ENCODE assay signal across 8 cellular contexts in the genomic region with DNA sequence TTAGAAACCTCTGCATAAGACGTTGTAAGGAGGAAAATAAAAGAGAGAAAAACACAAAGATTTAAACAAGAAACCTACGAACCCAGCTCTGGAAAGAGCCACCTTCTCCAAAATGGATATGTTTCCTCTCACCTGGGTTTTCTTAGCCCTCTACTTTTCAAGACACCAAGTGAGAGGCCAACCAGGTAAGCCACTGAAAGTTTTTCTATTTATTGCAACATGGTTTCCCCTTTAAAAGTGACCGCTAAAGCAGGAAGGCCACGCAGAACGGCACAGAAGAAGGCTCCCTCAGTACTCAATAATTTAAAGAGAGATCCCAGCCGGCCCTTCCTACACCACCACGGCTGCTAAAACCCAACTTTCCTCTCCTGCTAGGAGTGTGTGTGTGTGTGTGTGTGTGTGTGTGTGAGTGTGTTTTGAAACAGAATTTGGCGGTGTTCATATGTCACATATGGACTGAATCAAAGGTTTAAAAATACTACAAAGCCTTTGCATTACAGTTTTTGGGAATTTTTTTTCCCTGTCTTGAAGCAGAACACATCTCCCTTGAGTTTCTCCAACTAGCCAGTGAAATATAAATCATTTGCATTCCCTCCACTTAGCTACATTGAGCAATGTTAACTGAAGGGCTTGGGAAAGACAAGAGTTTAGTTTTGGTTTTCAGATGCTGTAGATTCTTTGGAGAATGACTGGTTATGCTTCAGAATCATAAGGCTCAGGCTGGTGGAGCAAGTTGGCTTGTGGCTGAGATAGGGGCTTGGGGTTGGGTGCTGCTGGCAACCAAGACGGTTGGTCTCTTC. TPM values are rescaled to one million over a fixed set of nuclear protein-coding genes. Genes with fewer than 3 reads are reported as not detected.
DNase-seq lines count a peak whose midpoint lies in the region; ATAC-seq and TF ChIP-seq lines count a peak whose summit lies in the region.

No MANE protein-coding gene starts in this region.

- H3K36me3 ChIP-seq in adrenal gland (replicated peaks in 1 of 2) (no peaks in the 10 kb centered on the region), left lung (no peaks in the 10 kb centered on the region), transverse colon (no peaks in the 10 kb centered on the region)

- H3K4me3 Mint-ChIP-seq in activated naive CD4-positive, alpha-beta T cell treated with anti-CD3 and anti-CD28 coated beads for 36 hours = peak overlapping the region; percentile 80

- no peaks in the 10 kb centered on the region for H3K27me3 ChIP-seq in adrenal gland
- peaks cover 0 to 78% of the 10 kb centered on the region in 2 donors for H3K27me3 ChIP-seq in left lung
- peaks cover 62% of the 10 kb centered on the region for H3K27me3 ChIP-seq in transverse colon

- H3K27me3 Mint-ChIP-seq in activated naive CD4-positive, alpha-beta T cell treated with anti-CD3 and anti-CD28 coated beads for 36 hours (ENCODE audit: low read depth) = peaks cover 61% of the 10 kb centered on the region

- H3K4me1 Mint-ChIP-seq in activated naive CD4-positive, alpha-beta T cell treated with anti-CD3 and anti-CD28 coated beads for 36 hours (ENCODE audit: low read depth) = peaks cover 28% of the 10 kb centered on the region

- H3K4me1 ChIP-seq in adrenal gland (replicated peaks in 1 of 2) = peaks cover 27 to 37% of the 10 kb centered on the region in 2 donors
- peaks cover 11 to 55% of the 10 kb centered on the region in 2 donors for H3K4me1 ChIP-seq in left lung
- peaks cover 0 to 52% (median 9%) of the 10 kb centered on the region in 4 donors for H3K4me1 ChIP-seq in transverse colon

- no peak for TF ChIP-seq CTCF in adrenal gland (IDR thresholded peaks at IDR 0.05)
- no peak for TF ChIP-seq CTCF in left lung (IDR thresholded peaks at IDR 0.05)
- no peak for TF ChIP-seq CTCF in transverse colon (IDR thresholded peaks at IDR 0.05)

- no peak for TF ChIP-seq EP300 in transverse colon (IDR thresholded peaks at IDR 0.05; ENCODE audit: low read depth)

- H3K9me3 Mint-ChIP-seq in activated naive CD4-positive, alpha-beta T cell treated with anti-CD3 and anti-CD28 coated beads for 36 hours = no peaks in the 10 kb centered on the region

- no peak overlapping the region for H3K27ac Mint-ChIP-seq in activated naive CD4-positive, alpha-beta T cell treated with anti-CD3 and anti-CD28 coated beads for 36 hours

- no peaks in the 10 kb centered on the region for H3K9me3 ChIP-seq in adrenal gland (replicated peaks in 1 of 3)
- H3K9me3 ChIP-seq in left lung = no peaks in the 10 kb centered on the region
- H3K9me3 ChIP-seq in transverse colon = no peaks in the 10 kb centered on the region

- peak overlapping the region; percentile 54 to 93 (median 81) for H3K27ac ChIP-seq in adrenal gland
- H3K27ac ChIP-seq in left lung = peak overlapping the region; percentile 85 to 90
- peak overlapping the region; percentile 82 to 95 (median 88) for H3K27ac ChIP-seq in transverse colon

- 9 to 16% (median 14%) methylated on average over 9 of the region's 9 CpGs for WGBS in adrenal gland, 4 donors
- 27% methylated on average over 8 to 9 of the region's 9 CpGs for WGBS in transverse colon (ENCODE audit: low coverage in 1 of 2), 2 donors

- H3K4me3 ChIP-seq in adrenal gland (peak overlapping the region; percentile 16 to 84 (median 61)), left lung (peak overlapping the region; percentile 68 to 75), transverse colon (peak overlapping the region; percentile 57 to 73 (median 58))

- ATAC-seq in left lung = peak; percentile 3

- H3K36me3 Mint-ChIP-seq in activated naive CD4-positive, alpha-beta T cell treated with anti-CD3 and anti-CD28 coated beads for 36 hours (ENCODE audit: low read depth) = no peaks in the 10 kb centered on the region

- no peak for DNase-seq in activated naive CD4-positive, alpha-beta T cell treated with anti-CD3 and anti-CD28 coated beads for 36 hours
- no peak for DNase-seq in activated naive CD4-positive, alpha-beta T cell treated with Interleukin-2 at 50 U/mL for 16 hours
- DNase-seq in adrenal gland (peak in 2 of 7 donors; percentile 25 to 38), left lung (no peak), transverse colon (no peak), CD1c-positive myeloid dendritic cell (ENCODE audit: extremely low spot score) (no peak), NCI-H128 (lab: John Stamatoyannopoulos, UW; ENCODE audit: unreplicated experiment) (no peak)
- DNase-seq in stimulated activated CD4-positive, alpha-beta T cell treated with anti-CD3 and anti-CD28 coated beads, Interleukin-15, amount 100 ng/mL, for 24 hours = no peak

- TF ChIP-seq POLR2A in adrenal gland (IDR thresholded peaks at IDR 0.05) (peak in 1 of 2 donors; percentile 41), transverse colon (IDR thresholded peaks at IDR 0.05) (no peak)

- intact Hi-C loops in activated naive CD4-positive, alpha-beta T cell treated with anti-CD3 and anti-CD28 coated beads for 36 hours (cut with micrococcal nuclease) = loop anchor here (2.0 to 10.0 kb wide), 8 partner anchors 129 to 1661 kb away; no protein-coding TSS in a partner anchor
- intact Hi-C loops in adrenal gland (cut with DNase I) = loop anchor here in 1 of 2 donors (10.0 kb wide), 1 partner anchor 809 kb away; no protein-coding TSS in a partner anchor
- intact Hi-C loops in left lung (cut with DNase I) = loop anchor here in 1 of 2 donors (10.0 kb wide), 1 partner anchor 1359 kb away; no protein-coding TSS in a partner anchor
- intact Hi-C loops in transverse colon (cut with DNase I; ENCODE audit: low total_unique reads) = loop anchor here (10.0 kb wide), 2 partner anchors 51 to 81 kb away; no protein-coding TSS in a partner anchor

- in situ Hi-C loops in transverse colon (cut with MboI; ENCODE audit: low pct_ligation_motif_present in 1 of 4, low pct_unique_long_range_greater_than_20kb in 1 of 4, low sequenced_read_pairs in 3 of 4) = no loop called here

- CTCF ChIA-PET in activated naive CD4-positive, alpha-beta T cell treated with anti-CD3 and anti-CD28 coated beads for 36 hours (lab: Charles Lee) = interaction anchor here (0.6 kb wide), 2 partner anchors 11 to 1525 kb away, joined by 3 read pairs; no protein-coding TSS in a partner anchor

RNA-seq across cellular contexts. Expression of a gene that starts 1.1 kb away (rescaled TPM):
- total RNA-seq in activated naive CD4-positive, alpha-beta T cell treated with anti-CD3 and anti-CD28 coated beads for 36 hours = 1 to 10 TPM; 2.5 to 2.8 TPM
- total RNA-seq in adrenal gland (100 to 1,000 TPM in 5 of 8 donors, 10 to 100 TPM in 3; 58.9 to 205 (median 120) TPM), left lung (100 to 1,000 TPM in 1 of 2 donors, 10 to 100 TPM in 1; 75.7 to 122 TPM), transverse colon (100 to 1,000 TPM in 1 of 4 donors, 10 to 100 TPM in 3; 35.1 to 146 (median 63.9) TPM)
- polyA plus RNA-seq in adrenal gland = 10 to 100 TPM; 27.6 to 42.2 (median 32.5) TPM

Comparison
In these comparisons a context has a peak if more than half of its experiments do, and no peak if none do; other contexts are left out.
1. RNA of a gene that starts 1.1 kb away (total RNA-seq): 58.9 to 205 TPM in adrenal gland, 75.7 to 122 TPM in left lung and 35.1 to 146 TPM in transverse colon; 2.5 to 2.8 TPM in activated naive CD4-positive, alpha-beta T cell treated with anti-CD3 and anti-CD28 coated beads for 36 hours; every median in the first group is over 4 times any median in the second.
2. Peak in every context shown above with its lines, with median percentiles within 50 percentile points of each other: H3K27ac ChIP-seq and H3K4me3 ChIP-seq.